Comparison of ENCODE assay signal across 1 cellular context in genomic region chr2:173397539-173397938, GRCh38.
TF ChIP-seq lines count a peak whose summit lies in the region.

No MANE protein-coding gene starts in this region.

TF ChIP-seq in H1, 55 proteins besides CTCF, POLR2A, EP300 and RAD21:
- TF ChIP-seq SP1 (IDR thresholded peaks at IDR 0.05; ENCODE audit: low read depth, low read length) (no peak), GABPA (IDR thresholded peaks at IDR 0.05; ENCODE audit: borderline replicate concordance, insufficient read depth, low read length) (no peak), EGR1 (IDR thresholded peaks at IDR 0.05; ENCODE audit: borderline replicate concordance, low read depth, low read length) (no peak), RNF2 (IDR thresholded peaks at IDR 0.05; ENCODE audit: borderline replicate concordance, low read depth, low read length, missing control alignments, poor library complexity, severe bottlenecking) (no peak), YY1 (IDR thresholded peaks at IDR 0.05; ENCODE audit: low read depth, low read length) (no peak), SP2 (IDR thresholded peaks at IDR 0.05; ENCODE audit: low read length) (no peak), POU5F1 (IDR thresholded peaks at IDR 0.05; ENCODE audit: low read depth, low read length) (no peak), BRCA1 (IDR thresholded peaks at IDR 0.05; ENCODE audit: low read depth, low read length) (no peak), TEAD4 (IDR thresholded peaks at IDR 0.05; ENCODE audit: low read depth, low read length) (no peak), MAX (IDR thresholded peaks at IDR 0.05) (no peak), BCL11A (IDR thresholded peaks at IDR 0.05; ENCODE audit: low read depth in 2 of 2, low read length in 2 of 2) (no peak)
TF ChIP-seq in H1: peak in this region for 0.
